ENCODE assay signal across 10 cellular contexts in the genomic region with DNA sequence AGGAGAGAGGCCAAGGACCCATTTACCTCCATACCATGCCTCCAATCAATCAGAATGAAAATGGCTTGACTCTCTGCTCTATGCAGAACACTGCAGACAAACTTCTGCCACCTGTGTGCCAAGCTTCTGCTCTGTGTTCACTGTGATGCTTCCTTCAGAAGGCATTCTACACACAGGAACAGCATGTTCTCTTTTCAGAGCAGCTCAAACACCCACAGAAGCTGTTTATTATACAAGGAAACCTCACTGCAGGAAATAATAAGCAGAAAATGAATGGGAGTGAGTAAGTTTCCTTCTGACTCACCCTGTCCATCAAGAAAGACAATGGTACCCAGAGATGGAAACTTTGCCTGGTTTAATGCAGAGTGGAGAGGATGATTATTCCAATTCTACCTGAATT. TPM values are rescaled to one million over a fixed set of nuclear protein-coding genes. Genes with fewer than 3 reads are reported as not detected.
A peak's percentile ranks its signal among the peaks of the same experiment; 100 is the strongest.
DNase-seq lines count a peak whose midpoint lies in the region; ATAC-seq and TF ChIP-seq lines count a peak whose summit lies in the region.
"Had no signal": no experiment of that assay in that cellular context is flagged by ENCODE, and none has a peak within 500 bp of the region (broad histone marks: within the 10 kb centered on the region; RNA-seq: fewer than 3 reads in every experiment).

No MANE protein-coding gene starts in this region.

- no peak for TF ChIP-seq CTCF in choroid plexus epithelial cell (conservative IDR thresholded peaks at IDR 0.05; ENCODE audit: low read depth, low read length)
- no peak for TF ChIP-seq CTCF in mucosa of descending colon (IDR thresholded peaks at IDR 0.05)

- H3K9me3 ChIP-seq in mucosa of descending colon = no peaks in the 10 kb centered on the region

- no peaks in the 10 kb centered on the region for H3K36me3 ChIP-seq in mucosa of descending colon (ENCODE audit: low read depth)

- ATAC-seq in mucosa of descending colon = peak; percentile 60
- ATAC-seq in GM19328 (IDR thresholded peaks at IDR 0.05; ENCODE audit: unreplicated experiment) = no peak
- ATAC-seq: CD8-positive, alpha-beta T cell had no signal

- intact Hi-C loops in mucosa of descending colon (cut with DNase I, micrococcal nuclease) = no loop called here

- H3K4me3 ChIP-seq in choroid plexus epithelial cell (ENCODE audit: low read depth, low read length) (no peak overlapping the region), mucosa of descending colon (no peak overlapping the region)

- peaks cover 18% of the 10 kb centered on the region for H3K4me1 ChIP-seq in mucosa of descending colon (ENCODE audit: low read depth)

- peak; percentile 21 for DNase-seq in Daoy (ENCODE audit: low read depth)
- peak; percentile 55 for DNase-seq in M059J (ENCODE audit: low read depth)
- peak; percentile 57 for DNase-seq in choroid plexus epithelial cell (ENCODE audit: low read depth)
- no peak for DNase-seq in mucosa of descending colon
- no peak for DNase-seq in GM03348 (ENCODE audit: low spot score)
- DNase-seq in activated gamma-delta T cell treated with Interleukin-2 at 50 U/mL for 16 hours = no peak
- DNase-seq: CD8-positive, alpha-beta T cell; NCI-H2029; OCI-M1 had no signal

RNA-seq across cellular contexts. Expression of a gene that starts 2.4 kb away (rescaled TPM):
- 0.74 TPM in 1 of 2 replicates, not detected in the other for total RNA-seq in Daoy (2014; rRNA removed; shearing (Covaris generic))
- not detected in 2 replicates for total RNA-seq in M059J (2014; rRNA removed; shearing (Covaris generic))
- total RNA-seq in mucosa of descending colon = under 1 TPM; 0.32 to 0.60 (median 0.41) TPM

Comparison
In these comparisons a context has a peak if more than half of its experiments do, and no peak if none do; other contexts are left out.
1. DNase-seq: peak in Daoy (single experiment), M059J (single experiment) and choroid plexus epithelial cell (single experiment); none in mucosa of descending colon (0 of 3), GM03348 (single experiment) and activated gamma-delta T cell treated with Interleukin-2 at 50 U/mL for 16 hours (single experiment).